12 cellular contexts compared by ENCODE assay signal in genomic region chr6:30322527-30323501, GRCh38. TPM values are rescaled to one million over a fixed set of nuclear protein-coding genes. Genes with fewer than 3 reads are reported as not detected.
DNase-seq lines count a peak whose midpoint lies in the region; ATAC-seq, FAIRE-seq and TF ChIP-seq lines count a peak whose summit lies in the region.
"Had no signal": no experiment of that assay in that cellular context is flagged by ENCODE, and none has a peak within 500 bp of the region (broad histone marks: within the 10 kb centered on the region; RNA-seq: fewer than 3 reads in every experiment).

No MANE protein-coding gene starts in this region.

- no peak overlapping the region for H3K23ac ChIP-seq in H1 (ENCODE audit: insufficient read length)

- peak overlapping the region; percentile 44; the same call in 1 of the 2 replicates for H2BK20ac ChIP-seq in H1 (ENCODE audit: low read length)

- no peak overlapping the region for H2AFZ ChIP-seq in H1 (ENCODE audit: low read length)

- peaks cover 16 to 87% of the 10 kb centered on the region in 2 experiments; a peak in 3 of 4 replicates for H3K79me2 ChIP-seq in H1 (ENCODE audit: control insufficient read depth in 1 of 2, insufficient read depth in 2 of 2, low read length in 2 of 2)

- H3K79me1 ChIP-seq in H1 (ENCODE audit: low read depth, low read length), result peaks cover 5% of the 10 kb centered on the region; the same call in 1 of the 2 replicates

- H3K36me3 ChIP-seq in H1 (ENCODE audit: control insufficient read depth in 2 of 4, insufficient read depth in 4 of 4, low read length in 3 of 4), result no peaks in the 10 kb centered on the region
- H3K36me3 ChIP-seq in spleen, result peaks cover 0 to 14% (median 0%) of the 10 kb centered on the region in 6 donors
- H3K36me3 ChIP-seq: right atrium auricular region, uterus had no signal

- H3K4me2 ChIP-seq in H1 (ENCODE audit: insufficient read depth in 1 of 2, low read depth in 2 of 2, low read length in 2 of 2), result peak overlapping the region; percentile 55 to 62

- H2BK5ac ChIP-seq in H1 (ENCODE audit: low read depth, low read length), result peak overlapping the region; percentile 81; the same call in 1 of the 2 replicates

- no peak for FAIRE-seq in H1 (lab: Jason Lieb, UNC)

- no peak overlapping the region for H3K56ac ChIP-seq in H1 (replicated peaks; ENCODE audit: insufficient read length, low read depth, low read length)

- H3K27ac Mint-ChIP-seq in T-helper 17 cell, result peak overlapping the region; percentile 29

- peaks cover 5 to 8% of the 10 kb centered on the region in 2 experiments for H4K20me1 ChIP-seq in H1 (replicated peaks in 1 of 2; ENCODE audit: control insufficient read depth in 1 of 2, insufficient read depth in 2 of 2, low read length in 2 of 2)

- peak overlapping the region; percentile 98 for H2BK12ac ChIP-seq in H1 (ENCODE audit: low read depth, low read length)

- H3K4me3 Mint-ChIP-seq in T-helper 17 cell, result peak overlapping the region; percentile 75

- peak; percentile 24 for DNase-seq in NCI-H2029 (lab: John Stamatoyannopoulos, UW)
- no peak for DNase-seq in NCI-H2029 treated with DMSO at 0.1 percent for 48 hours (lab: John Stamatoyannopoulos, UW)
- DNase-seq in T-helper 17 cell, result no peak
- DNase-seq in H1 (ENCODE audit: low read depth in 1 of 2, low spot score in 2 of 2), result no peak
- peak; percentile 12 to 42 for DNase-seq in stimulated activated CD4-positive, alpha-beta T cell treated with anti-CD3 and anti-CD28 coated beads, Interleukin-1b, Interleukin-23, amount 100 ng/mL, for 4 hours (ENCODE audit: low read depth in 2 of 2)
- DNase-seq in SKM-1 (lab: John Stamatoyannopoulos, UW; ENCODE audit: unreplicated experiment), result no peak
- no peak for DNase-seq in GM10266 (ENCODE audit: extremely low spot score)
- no peak for DNase-seq in spleen
- DNase-seq: NCI-H510A treated with DMSO at 0.1 percent for 48 hours, uterus had no signal

- H3K14ac ChIP-seq in H1 (ENCODE audit: insufficient read length), result no peak overlapping the region

- no peaks in the 10 kb centered on the region for H3K27me3 Mint-ChIP-seq in T-helper 17 cell

- TF ChIP-seq EP300 in H1 (IDR thresholded peaks at IDR 0.05; ENCODE audit: borderline replicate concordance in 1 of 2, low read depth in 2 of 2, low read length in 2 of 2), result no peak

- no peak for ATAC-seq in T-helper 17 cell

- H2BK120ac ChIP-seq in H1 (replicated peaks; ENCODE audit: low read depth, low read length), result no peak overlapping the region

- H2BK15ac ChIP-seq in H1 (ENCODE audit: low read length), result no peak overlapping the region

- H3K4me3 ChIP-seq in H1 (ENCODE audit: extremely low read depth in 1 of 4, insufficient read depth in 2 of 4, low read depth in 3 of 4, low read length in 4 of 4) (peak overlapping the region in 1 of 4 experiments; percentile 48; a peak in 3 of 8 replicates), spleen (no peak overlapping the region)
- H3K4me3 ChIP-seq: right atrium auricular region, uterus had no signal

- POLR2A ChIA-PET in H1 (lab: Charles Lee; ENCODE audit: partially characterized antibody), result interaction anchor here (0.6 to 6.3 kb wide), 7 partner anchors 9 to 114 kb away, joined by 3 to 92 read pairs (median 3); no protein-coding TSS in a partner anchor

- H3K9me3 ChIP-seq in T-helper 17 cell (ENCODE audit: control insufficient read depth, low read length, poor library complexity, severe bottlenecking) (no peaks in the 10 kb centered on the region), H1 (ENCODE audit: insufficient read depth in 2 of 2, low read depth in 1 of 2, low read length in 1 of 2) (no peaks in the 10 kb centered on the region), spleen (no peaks in the 10 kb centered on the region)
- H3K9me3 ChIP-seq: right atrium auricular region, uterus had no signal

- peak overlapping the region; percentile 65; the same call in 1 of the 2 replicates for H3K18ac ChIP-seq in H1 (ENCODE audit: extremely low read depth, low read length)

- intact Hi-C loops in spleen (cut with DNase I; ENCODE audit: low total_unique reads), result no loop called here

- WGBS in H1 (ENCODE audit: extremely low coverage in 1 of 2, insufficient coverage in 1 of 2, insufficient read length in 1 of 2, insufficient replicate concordance in 2 of 2, low coverage in 1 of 2, low lambda C conversion rate in 2 of 2, missing lambda C conversion rate in 1 of 2), 2 experiments, result 77% methylated on average over 18 of the region's 20 CpGs; no CpG with 5 or more reads in 1 of the 2 experiments
- WGBS in spleen, 5 donors, result 82 to 86% (median 85%) methylated on average over 20 of the region's 20 CpGs

- H4K8ac ChIP-seq in H1 (ENCODE audit: extremely low read depth, insufficient read depth, low read length), result peak overlapping the region; percentile 82; the same call in 1 of the 2 replicates

- peaks cover 4% of the 10 kb centered on the region; the same call in 1 of the 2 replicates for H3K23me2 ChIP-seq in H1 (ENCODE audit: low read depth, low read length)

- H3K27ac ChIP-seq in H1 (ENCODE audit: low read depth, low read length), result peak overlapping the region; percentile 60
- H3K27ac ChIP-seq in spleen, result peak overlapping the region in 1 of 8 donors; percentile 30
- H3K27ac ChIP-seq: 22Rv1, right atrium auricular region, uterus had no signal

- TF ChIP-seq CTCF in H1 (IDR thresholded peaks at IDR 0.05; ENCODE audit: control extremely low read depth in 1 of 3, insufficient read depth in 1 of 3, low read depth in 1 of 3, low read length in 3 of 3), result no peak
- no peak for TF ChIP-seq CTCF in GM10266 (IDR thresholded peaks at IDR 0.05; ENCODE audit: control insufficient read depth, insufficient read depth, low read depth, missing control alignments)
- TF ChIP-seq CTCF in spleen (IDR thresholded peaks at IDR 0.05 in 8 of 11, conservative IDR thresholded peaks at IDR 0.05 in 3 of 11), result no peak

- TF ChIP-seq POLR2A in H1 (IDR thresholded peaks at IDR 0.05; ENCODE audit: control extremely low read depth in 1 of 2, low read depth in 2 of 2, low read length in 2 of 2), result no peak
- TF ChIP-seq POLR2A in spleen (IDR thresholded peaks at IDR 0.05), result no peak

- H3K9ac ChIP-seq in H1 (replicated peaks in 1 of 4; ENCODE audit: extremely low read depth in 1 of 4, low read depth in 3 of 4, low read length in 3 of 4), result no peak overlapping the region

- H3K27me3 ChIP-seq in H1 (replicated peaks in 1 of 4; ENCODE audit: control insufficient read depth in 3 of 4, extremely low read depth in 1 of 4, insufficient read depth in 3 of 4, low read length in 3 of 4) (no peaks in the 10 kb centered on the region), spleen (replicated peaks in 1 of 7) (no peaks in the 10 kb centered on the region)
- H3K27me3 ChIP-seq: right atrium auricular region, uterus had no signal

- H3K4me1 ChIP-seq in H1 (replicated peaks in 1 of 4; ENCODE audit: control insufficient read depth in 3 of 4, insufficient read depth in 4 of 4, low read length in 3 of 4), result peaks cover 6 to 30% (median 23%) of the 10 kb centered on the region in 4 experiments
- H3K4me1 ChIP-seq in spleen, result peaks cover 27 to 90% (median 74%) of the 10 kb centered on the region in 6 donors
- H3K4me1 ChIP-seq: uterus had no signal

- peak overlapping the region; percentile 7 for H4K91ac ChIP-seq in H1 (replicated peaks; ENCODE audit: insufficient read length, low read length)

- CTCF ChIA-PET in H1 (lab: Charles Lee; ENCODE audit: partially characterized antibody), result interaction anchor here (0.7 to 2.3 kb wide), 2 partner anchors 104 to 109 kb away, joined by 4 to 5 read pairs; no protein-coding TSS in a partner anchor

- H3K4me1 Mint-ChIP-seq in T-helper 17 cell, result peaks cover 56% of the 10 kb centered on the region

- H2AK5ac ChIP-seq in H1 (ENCODE audit: low read depth, low read length), result peak overlapping the region; percentile 17; the same call in 1 of the 2 replicates

- peaks cover 9% of the 10 kb centered on the region for H3K36me3 Mint-ChIP-seq in T-helper 17 cell (ENCODE audit: low read depth)

- no peak overlapping the region for H3K4ac ChIP-seq in H1 (replicated peaks; ENCODE audit: insufficient read length, low read depth, low read length)

- no peak for TF ChIP-seq RAD21 in H1 (IDR thresholded peaks at IDR 0.05 in 1 of 2, conservative IDR thresholded peaks at IDR 0.05 in 1 of 2; ENCODE audit: low read depth in 2 of 2, low read length in 2 of 2)

- H4K5ac ChIP-seq in H1 (ENCODE audit: insufficient read length, low read depth, low read length), result no peak overlapping the region

TF ChIP-seq in H1, 55 proteins besides CTCF, POLR2A, EP300 and RAD21 (continues in another document):
- TF ChIP-seq POLR2AphosphoS5 (IDR thresholded peaks at IDR 0.05; ENCODE audit: low read depth, low read length) (no peak), SAP30 (IDR thresholded peaks at IDR 0.05; ENCODE audit: insufficient read depth, insufficient replicate concordance, low read length) (no peak), POU5F1 (IDR thresholded peaks at IDR 0.05; ENCODE audit: low read depth, low read length) (no peak), EGR1 (IDR thresholded peaks at IDR 0.05; ENCODE audit: borderline replicate concordance, low read depth, low read length) (no peak), CHD1 (IDR thresholded peaks at IDR 0.05; ENCODE audit: low read depth, low read length) (no peak), TCF12 (IDR thresholded peaks at IDR 0.05; ENCODE audit: low read depth, low read length) (no peak)

RNA-seq across cellular contexts. Expression of gene TRIM39, which starts 3.9 kb away (rescaled TPM):
- 10 to 100 TPM; 41.4 to 47.3 TPM for total RNA-seq in T-helper 17 cell
- 24.2 and 26.1 TPM in 2 replicates for total RNA-seq in H1 (2021; fragmentation: NEBNext Ultra II Directional; extraction: Animal tissue kit (Norgen Biotek cat#: 25700))
- polyA plus RNA-seq in H1 (2011; rRNA removed), result 7.3 and 9.8 TPM in 2 replicates
- 11.9 TPM for polyA plus RNA-seq in H1 (2011; cell fraction: cytosol; rRNA removed)
- 30.9 TPM for polyA plus RNA-seq in H1 (2011; cell fraction: nucleus; rRNA removed)
- 15.4 to 18.1 TPM (median 16.1 TPM) in 4 replicates for polyA plus RNA-seq in H1 (2012, experiment 1 of 2)
- 6.2 TPM for polyA plus RNA-seq in H1 (2012, experiment 2 of 2)
- polyA plus RNA-seq in H1 (2013, experiment 1 of 2), result 14.4 TPM
- 14.3 TPM for polyA plus RNA-seq in H1 (2013, experiment 2 of 2)
- polyA minus RNA-seq in H1 (2011; rRNA and poly(A)+ RNA removed), result 11.5 and 13.4 TPM in 2 replicates
- polyA minus RNA-seq in H1 (2011; cell fraction: cytosol; rRNA and poly(A)+ RNA removed), result 9.2 TPM
- 16.0 TPM for polyA minus RNA-seq in H1 (2011; cell fraction: nucleus; rRNA and poly(A)+ RNA removed)
- 10 to 100 TPM; 15.7 to 24.5 (median 18.7) TPM for total RNA-seq in spleen
- polyA plus RNA-seq in spleen, result 10 to 100 TPM in 2 of 3 donors, 1 to 10 TPM in 1; 6.9 to 12.1 (median 11.7) TPM

RNA-seq across cellular contexts. Expression of gene RPP21, which starts 22.1 kb away (rescaled TPM):
- total RNA-seq in T-helper 17 cell (10 to 100 TPM; 34.1 to 38.5 TPM), spleen (10 to 100 TPM; 24.3 to 59.9 (median 32.0) TPM)
- 62.6 and 63.0 TPM in 2 replicates for total RNA-seq in H1 (2021; fragmentation: NEBNext Ultra II Directional; extraction: Animal tissue kit (Norgen Biotek cat#: 25700))
- polyA plus RNA-seq in H1 (2011; rRNA removed) (219 and 327 TPM in 2 replicates), spleen (10 to 100 TPM; 77.9 to 87.8 (median 84.6) TPM)
- polyA plus RNA-seq in H1 (2011; cell fraction: cytosol; rRNA removed), result 175 TPM
- polyA plus RNA-seq in H1 (2011; cell fraction: nucleus; rRNA removed), result 191 TPM
- 68.2 to 121 TPM (median 110 TPM) in 4 replicates for polyA plus RNA-seq in H1 (2012, experiment 1 of 2)
- polyA plus RNA-seq in H1 (2012, experiment 2 of 2), result 312 TPM
- 163 TPM for polyA plus RNA-seq in H1 (2013, experiment 1 of 2)
- 144 TPM for polyA plus RNA-seq in H1 (2013, experiment 2 of 2)
- polyA minus RNA-seq in H1 (2011; rRNA and poly(A)+ RNA removed), result 12.0 and 15.1 TPM in 2 replicates
- polyA minus RNA-seq in H1 (2011; cell fraction: cytosol; rRNA and poly(A)+ RNA removed), result 16.0 TPM
- 22.2 TPM for polyA minus RNA-seq in H1 (2011; cell fraction: nucleus; rRNA and poly(A)+ RNA removed)

Comparison
In these comparisons a context has a peak if more than half of its experiments do, and no peak if none do; other contexts are left out.
1. DNase-seq: peak in NCI-H2029 (single experiment) and stimulated activated CD4-positive, alpha-beta T cell treated with anti-CD3 and anti-CD28 coated beads, Interleukin-1b, Interleukin-23, amount 100 ng/mL, for 4 hours (2 of 2); none in NCI-H2029 treated with DMSO at 0.1 percent for 48 hours (single experiment), T-helper 17 cell (0 of 3), H1 (0 of 2), SKM-1 (single experiment), GM10266 (single experiment) and spleen (single experiment).